Comparison of ENCODE assay signal across 27 cellular contexts in genomic region chr14:57046175-57046574, GRCh38.
DNase-seq lines count a peak whose midpoint lies in the region; ATAC-seq, FAIRE-seq and TF ChIP-seq lines count a peak whose summit lies in the region.
"Had no signal": no experiment of that assay in that cellular context is flagged by ENCODE, and none has a peak within 500 bp of the region (broad histone marks: within the 10 kb centered on the region; RNA-seq: fewer than 3 reads in every experiment).

No MANE protein-coding gene starts in this region.

- H3K23me2 ChIP-seq in H1 (ENCODE audit: low read depth, low read length): no peaks in the 10 kb centered on the region

- no peak for TF ChIP-seq RAD21 in H1 (IDR thresholded peaks at IDR 0.05 in 1 of 2, conservative IDR thresholded peaks at IDR 0.05 in 1 of 2; ENCODE audit: low read depth in 2 of 2, low read length in 2 of 2)
- no peak for TF ChIP-seq RAD21 in HepG2 (CRISPR knock-in tag; IDR thresholded peaks at IDR 0.05)

- no peaks in the 10 kb centered on the region for H3K79me2 ChIP-seq in H1 (ENCODE audit: control insufficient read depth in 1 of 2, insufficient read depth in 2 of 2, low read length in 2 of 2)
- H3K79me2 ChIP-seq in HepG2 (ENCODE audit: insufficient read depth, low read length): no peaks in the 10 kb centered on the region
- H3K79me2 ChIP-seq in osteoblast (ENCODE audit: insufficient read depth, low read length): no peaks in the 10 kb centered on the region

- in situ Hi-C loops in HepG2 (cut with HindIII; ENCODE audit: extremely low pct_ligation_motif_present, low pct_unique_long_range_greater_than_20kb): no loop called here

- H4K20me1 ChIP-seq in H1 (replicated peaks in 1 of 2; ENCODE audit: control insufficient read depth in 1 of 2, insufficient read depth in 2 of 2, low read length in 2 of 2) (no peaks in the 10 kb centered on the region), HepG2 (ENCODE audit: insufficient read depth, low read length) (no peaks in the 10 kb centered on the region), osteoblast (ENCODE audit: insufficient read depth, low read length) (no peaks in the 10 kb centered on the region)
- H4K20me1 ChIP-seq: BLaER1 had no signal

- peak overlapping the region; percentile 36 for H4K91ac ChIP-seq in H1 (replicated peaks; ENCODE audit: insufficient read length, low read length)

- H3K9ac ChIP-seq in SK-N-MC (ENCODE audit: insufficient read length) (peak overlapping the region; percentile 32), H1 (replicated peaks in 1 of 4; ENCODE audit: extremely low read depth in 1 of 4, low read depth in 3 of 4, low read length in 3 of 4) (no peak overlapping the region), HepG2 (ENCODE audit: insufficient read depth, low read depth, low read length) (no peak overlapping the region)
- H3K9ac ChIP-seq: BLaER1 had no signal

- no peak overlapping the region for H3K56ac ChIP-seq in H1 (replicated peaks; ENCODE audit: insufficient read length, low read depth, low read length)

- H2AK5ac ChIP-seq in H1 (ENCODE audit: low read depth, low read length): no peak overlapping the region

- H3K14ac ChIP-seq in H1 (ENCODE audit: insufficient read length): no peak overlapping the region

- H2BK12ac ChIP-seq in H1 (ENCODE audit: low read depth, low read length): no peak overlapping the region

- TF ChIP-seq POLR2A in H1 (IDR thresholded peaks at IDR 0.05; ENCODE audit: control extremely low read depth in 1 of 2, low read depth in 2 of 2, low read length in 2 of 2): no peak
- no peak for TF ChIP-seq POLR2A in HepG2 (IDR thresholded peaks at IDR 0.05; ENCODE audit: insufficient read depth in 1 of 2, low read depth in 2 of 2, low read length in 2 of 2)

- H2BK5ac ChIP-seq in H1 (ENCODE audit: low read depth, low read length): no peak overlapping the region

- no peaks in the 10 kb centered on the region for H3K36me3 ChIP-seq in SK-N-MC (ENCODE audit: insufficient read depth, low read length)
- no peaks in the 10 kb centered on the region for H3K36me3 ChIP-seq in H1 (ENCODE audit: control insufficient read depth in 2 of 4, insufficient read depth in 4 of 4, low read length in 3 of 4)
- no peaks in the 10 kb centered on the region for H3K36me3 ChIP-seq in HepG2 (replicated peaks in 1 of 2; ENCODE audit: control insufficient read depth in 1 of 2, insufficient read depth in 2 of 2, low read length in 2 of 2)
- no peaks in the 10 kb centered on the region for H3K36me3 ChIP-seq in osteoblast (ENCODE audit: insufficient read depth, low read length)
- H3K36me3 ChIP-seq: BE2C, BLaER1 had no signal

- POLR2A ChIA-PET in H1 (lab: Charles Lee; ENCODE audit: partially characterized antibody): interaction anchor here (0.6 kb wide), 1 partner anchor 143 kb away, joined by 3 read pairs; no protein-coding TSS in a partner anchor
- POLR2A ChIA-PET in HepG2 (lab: Yijun Ruan, JAX): no interaction called here

- CTCF ChIA-PET in H1 (lab: Charles Lee; ENCODE audit: partially characterized antibody) (interaction anchor here (0.7 to 1.1 kb wide), 2 partner anchors 9 to 355 kb away, joined by 3 read pairs; no protein-coding TSS in a partner anchor), HepG2 (lab: Yijun Ruan, JAX; ENCODE audit: low intra/inter-chr PET ratio, low total read pairs) (no interaction called here)

- ATAC-seq in HepG2: no peak
- ATAC-seq: A549, GM12878 had no signal

- peak overlapping the region; percentile 99 for H3K27ac ChIP-seq in SK-N-MC
- no peak overlapping the region for H3K27ac ChIP-seq in H1 (ENCODE audit: low read depth, low read length)
- H3K27ac ChIP-seq in HepG2 (ENCODE audit: extremely low read length, insufficient read depth, low read length): no peak overlapping the region
- H3K27ac ChIP-seq in osteoblast (ENCODE audit: low read depth, low read length): no peak overlapping the region
- H3K27ac ChIP-seq: 22Rv1, A549, BLaER1 had no signal

- no peak overlapping the region for H2BK120ac ChIP-seq in H1 (replicated peaks; ENCODE audit: low read depth, low read length)

- no peak overlapping the region for H2BK20ac ChIP-seq in H1 (ENCODE audit: low read length)

- no peaks in the 10 kb centered on the region for H3K4me1 ChIP-seq in H1 (replicated peaks in 1 of 4; ENCODE audit: control insufficient read depth in 3 of 4, insufficient read depth in 4 of 4, low read length in 3 of 4)
- H3K4me1 ChIP-seq in HepG2 (ENCODE audit: insufficient read depth, low read length): no peaks in the 10 kb centered on the region
- no peaks in the 10 kb centered on the region for H3K4me1 ChIP-seq in osteoblast (ENCODE audit: insufficient read depth, low read length)
- H3K4me1 ChIP-seq: A549, BE2C, BLaER1 had no signal

- H4K8ac ChIP-seq in H1 (ENCODE audit: extremely low read depth, insufficient read depth, low read length): no peak overlapping the region

- intact Hi-C loops in HepG2 (cut with micrococcal nuclease; ENCODE audit: unreplicated experiment): no loop called here

- TF ChIP-seq CTCF in H1 (IDR thresholded peaks at IDR 0.05; ENCODE audit: control extremely low read depth in 1 of 3, insufficient read depth in 1 of 3, low read depth in 1 of 3, low read length in 3 of 3) (no peak), HepG2 (CRISPR knock-in tag; IDR thresholded peaks at IDR 0.05) (no peak), osteoblast (IDR thresholded peaks at IDR 0.05; ENCODE audit: extremely low read depth, low read depth, low read length) (no peak)

- no peaks in the 10 kb centered on the region for H3K27me3 ChIP-seq in H1 (replicated peaks in 1 of 4; ENCODE audit: control insufficient read depth in 3 of 4, extremely low read depth in 1 of 4, insufficient read depth in 3 of 4, low read length in 3 of 4)
- H3K27me3 ChIP-seq in HepG2 (ENCODE audit: control insufficient read depth in 1 of 2, insufficient read depth in 2 of 2, low read length in 2 of 2): no peaks in the 10 kb centered on the region
- no peaks in the 10 kb centered on the region for H3K27me3 ChIP-seq in osteoblast (ENCODE audit: insufficient read depth, low read length)
- H3K27me3 ChIP-seq: BLaER1 had no signal

- H3K4me2 ChIP-seq in H1 (ENCODE audit: insufficient read depth in 1 of 2, low read depth in 2 of 2, low read length in 2 of 2) (no peak overlapping the region), HepG2 (ENCODE audit: low read depth, low read length) (no peak overlapping the region), osteoblast (ENCODE audit: insufficient read depth, low read length) (no peak overlapping the region)
- H3K4me2 ChIP-seq: A549, BLaER1 had no signal

- H3K4me3 ChIP-seq in SK-N-MC: no peak overlapping the region
- H3K4me3 ChIP-seq in H1 (ENCODE audit: extremely low read depth in 1 of 4, insufficient read depth in 2 of 4, low read depth in 3 of 4, low read length in 4 of 4): no peak overlapping the region
- no peak overlapping the region for H3K4me3 ChIP-seq in HepG2 (replicated peaks in 1 of 3; ENCODE audit: insufficient read depth in 1 of 3, low read depth in 2 of 3, low read length in 3 of 3)
- H3K4me3 ChIP-seq in osteoblast (ENCODE audit: insufficient read depth, low read length): no peak overlapping the region
- H3K4me3 ChIP-seq: A549, BLaER1, GM12878 had no signal

- H3K4ac ChIP-seq in H1 (replicated peaks; ENCODE audit: insufficient read length, low read depth, low read length): peak overlapping the region; percentile 79

- H4K5ac ChIP-seq in H1 (ENCODE audit: insufficient read length, low read depth, low read length): no peak overlapping the region

- H3K9me3 ChIP-seq in SK-N-MC (ENCODE audit: low read depth, low read length) (no peaks in the 10 kb centered on the region), H1 (ENCODE audit: insufficient read depth in 2 of 2, low read depth in 1 of 2, low read length in 1 of 2) (no peaks in the 10 kb centered on the region), HepG2 (ENCODE audit: low read length) (no peaks in the 10 kb centered on the region), osteoblast (ENCODE audit: low read depth, low read length) (no peaks in the 10 kb centered on the region)
- H3K9me3 ChIP-seq: A549, BE2C, BLaER1 had no signal

- peak; percentile 77 for DNase-seq in NCI-H82 (lab: John Stamatoyannopoulos, UW)
- DNase-seq in NCI-H82 treated with DMSO at 0.1 percent for 48 hours (lab: John Stamatoyannopoulos, UW; ENCODE audit: unreplicated experiment): no peak
- DNase-seq in SK-N-MC (ENCODE audit: low read depth, low spot score): no peak
- DNase-seq in H1 (ENCODE audit: low read depth in 1 of 2, low spot score in 2 of 2): no peak
- no peak for DNase-seq in HepG2 (ENCODE audit: low spot score)
- DNase-seq in osteoblast (ENCODE audit: insufficient read length, low spot score, missing footprints): no peak
- no peak for DNase-seq in GM19240 (ENCODE audit: insufficient read length, low spot score)
- DNase-seq: ACHN; BE2C; C1 segment of cervical spinal cord; CD4-positive, alpha-beta memory T cell; CD4-positive, CD25-positive, alpha-beta regulatory T cell; CD8-positive, alpha-beta memory T cell; COR-L47; DMS 273 treated with DMSO at 0.1 percent for 48 hours; DMS153; DMS53; DMS79; DND-41; EL; GDM1 had no signal

- no peak overlapping the region for H2AFZ ChIP-seq in H1 (ENCODE audit: low read length)
- no peak overlapping the region for H2AFZ ChIP-seq in HepG2 (ENCODE audit: low read length)
- H2AFZ ChIP-seq in osteoblast (ENCODE audit: low read length): no peak overlapping the region

- no peak for FAIRE-seq in H1 (lab: Jason Lieb, UNC)
- FAIRE-seq in HepG2 (lab: Jason Lieb, UNC): no peak
- FAIRE-seq: A549, GM12878, GM12892, GM18507 had no signal

- no peak overlapping the region for H3K18ac ChIP-seq in H1 (ENCODE audit: extremely low read depth, low read length)

- TF ChIP-seq EP300 in H1 (IDR thresholded peaks at IDR 0.05; ENCODE audit: borderline replicate concordance in 1 of 2, low read depth in 2 of 2, low read length in 2 of 2) (no peak), HepG2 (IDR thresholded peaks at IDR 0.05; ENCODE audit: low read depth in 2 of 2, low read length in 2 of 2) (no peak), HepG2 (CRISPR knock-in tag; IDR thresholded peaks at IDR 0.05; ENCODE audit: borderline replicate concordance) (no peak)

- WGBS in H1 (ENCODE audit: extremely low coverage in 1 of 2, insufficient coverage in 1 of 2, insufficient read length in 1 of 2, insufficient replicate concordance in 2 of 2, low coverage in 1 of 2, low lambda C conversion rate in 2 of 2, missing lambda C conversion rate in 1 of 2), 2 experiments: 81% methylated on average over 4 of the region's 4 CpGs; no CpG with 5 or more reads in 1 of the 2 experiments
- WGBS in HepG2 (ENCODE audit: low lambda C conversion rate): 4% methylated on average over 4 of the region's 4 CpGs

- no TSS peak for BruUV-seq in HepG2 (replicated peaks; lab: Mats Ljungman, UMichigan)

- no peak overlapping the region for H2BK15ac ChIP-seq in H1 (ENCODE audit: low read length)

- H3K23ac ChIP-seq in H1 (ENCODE audit: insufficient read length): no peak overlapping the region

- no peaks in the 10 kb centered on the region for H3K79me1 ChIP-seq in H1 (ENCODE audit: low read depth, low read length)

TF ChIP-seq in H1, 55 proteins besides CTCF, POLR2A, EP300 and RAD21 (continues in another document):
- TF ChIP-seq CTBP2 (IDR thresholded peaks at IDR 0.05; ENCODE audit: borderline replicate concordance, insufficient read depth, insufficient read length, low read length): no peak
